16 cellular contexts compared by ENCODE assay signal in genomic region chr17:50693041-50693682, GRCh38. TPM values are rescaled to one million over a fixed set of nuclear protein-coding genes. Genes with fewer than 3 reads are reported as not detected.
DNase-seq lines count a peak whose midpoint lies in the region; ATAC-seq and TF ChIP-seq lines count a peak whose summit lies in the region.
"Had no signal": no experiment of that assay in that cellular context is flagged by ENCODE, and none has a peak within 500 bp of the region (broad histone marks: within the 10 kb centered on the region; RNA-seq: fewer than 3 reads in every experiment).

No MANE protein-coding gene starts in this region.

- H3K9me3 ChIP-seq in fibroblast of lung (ENCODE audit: control insufficient read depth, insufficient read depth, low read depth, low read length) (no peaks in the 10 kb centered on the region), osteoblast (ENCODE audit: low read depth, low read length) (no peaks in the 10 kb centered on the region)

- H3K36me3 ChIP-seq in fibroblast of lung (ENCODE audit: control insufficient read depth, insufficient read depth, low read length) (peaks cover 10% of the 10 kb centered on the region), osteoblast (ENCODE audit: insufficient read depth, low read length) (peaks cover 41% of the 10 kb centered on the region)

- DNase-seq in COLO668 (lab: John Stamatoyannopoulos, UW; ENCODE audit: unreplicated experiment) (peak; percentile 62), RWPE1 (ENCODE audit: low spot score) (no peak), fibroblast of lung (ENCODE audit: low read depth in 2 of 2) (peak; percentile 41 to 56), osteoblast (ENCODE audit: insufficient read length, low spot score, missing footprints) (peak; percentile 81), NCI-H748 (lab: John Stamatoyannopoulos, UW; ENCODE audit: unreplicated experiment) (no peak), NCI-H2107 (lab: John Stamatoyannopoulos, UW) (no peak), retina (no peak)
- DNase-seq: activated CD4-positive, alpha-beta T cell treated with anti-CD3 and anti-CD28 coated beads for 1 hour; activated T-cell treated with anti-CD3 and anti-CD28 coated beads, Interleukin-2, amount 50 U/mL, for 48 hours; AML-193; GDM1; MM.1S; NCI-H446; substantia nigra had no signal

- H4K20me1 ChIP-seq in fibroblast of lung (ENCODE audit: control insufficient read depth, extremely low read depth, insufficient read depth, low read length), result no peaks in the 10 kb centered on the region
- H4K20me1 ChIP-seq in osteoblast (ENCODE audit: insufficient read depth, low read length), result peaks cover 3% of the 10 kb centered on the region

- POLR2A ChIA-PET in RWPE1 (lab: Yijun Ruan, JAX; ENCODE audit: low non-redundant PET), result interaction anchor here (0.6 kb wide), 1 partner anchor 12 kb away, joined by 3 read pairs; no protein-coding TSS in a partner anchor

- H2AFZ ChIP-seq in fibroblast of lung (ENCODE audit: low read length) (no peak overlapping the region), osteoblast (ENCODE audit: low read length) (no peak overlapping the region)

- H3K27me3 ChIP-seq in fibroblast of lung (ENCODE audit: control insufficient read depth, insufficient read depth, low read length) (no peaks in the 10 kb centered on the region), osteoblast (ENCODE audit: insufficient read depth, low read length) (no peaks in the 10 kb centered on the region)

- no peak for ATAC-seq in HG03457 (IDR thresholded peaks at IDR 0.05; ENCODE audit: unreplicated experiment)

- H3K4me1 ChIP-seq in fibroblast of lung (ENCODE audit: control insufficient read depth, extremely low read depth, insufficient read depth, low read length) (peaks cover 38% of the 10 kb centered on the region), osteoblast (ENCODE audit: insufficient read depth, low read length) (peaks cover 47% of the 10 kb centered on the region)

- CTCF ChIA-PET in RWPE1 (lab: Yijun Ruan, JAX), result interaction anchor here (0.6 to 2.9 kb wide), 4 partner anchors 62 to 209 kb away, joined by 3 to 21 read pairs (median 3); no protein-coding TSS in a partner anchor

- H3K4me3 ChIP-seq in fibroblast of lung (replicated peaks in 1 of 4; ENCODE audit: control extremely low read depth in 1 of 4, insufficient read depth in 1 of 4, low read depth in 3 of 4, low read length in 4 of 4) (no peak overlapping the region), osteoblast (ENCODE audit: insufficient read depth, low read length) (no peak overlapping the region)

- H3K9ac ChIP-seq in fibroblast of lung (ENCODE audit: insufficient read depth, low read length), result no peak overlapping the region

- peak overlapping the region; percentile 54 for H3K27ac ChIP-seq in RWPE1
- peak overlapping the region; percentile 16 for H3K27ac ChIP-seq in fibroblast of lung (ENCODE audit: insufficient read depth, low read length)
- peak overlapping the region; percentile 27 for H3K27ac ChIP-seq in osteoblast (ENCODE audit: low read depth, low read length)

- H3K4me2 ChIP-seq in fibroblast of lung (ENCODE audit: extremely low read depth, insufficient read depth, low read length) (peak overlapping the region; percentile 55), osteoblast (ENCODE audit: insufficient read depth, low read length) (peak overlapping the region; percentile 33)

- TF ChIP-seq CTCF in RWPE1 (conservative IDR thresholded peaks at IDR 0.05; ENCODE audit: low read depth) (no peak), fibroblast of lung (conservative IDR thresholded peaks at IDR 0.05 in 1 of 2, IDR thresholded peaks at IDR 0.05 in 1 of 2; ENCODE audit: low read depth in 1 of 2, low read length in 2 of 2) (no peak), osteoblast (IDR thresholded peaks at IDR 0.05; ENCODE audit: extremely low read depth, low read depth, low read length) (no peak)

- H3K79me2 ChIP-seq in fibroblast of lung (ENCODE audit: control insufficient read depth, insufficient read depth, low read length) (no peaks in the 10 kb centered on the region), osteoblast (ENCODE audit: insufficient read depth, low read length) (no peaks in the 10 kb centered on the region)

RNA-seq across cellular contexts. Expression of gene ANKRD40, which starts 14.6 kb away (rescaled TPM):
- total RNA-seq in fibroblast of lung (34.4 and 34.5 TPM in 2 replicates), osteoblast (41.5 and 42.7 TPM in 2 replicates)
- polyA plus RNA-seq in fibroblast of lung, result 59.9 and 65.9 TPM in 2 replicates
- polyA plus RNA-seq in fibroblast of lung (2012), result 28.3 and 30.4 TPM in 2 replicates
- polyA minus RNA-seq in fibroblast of lung (ENCODE audit: low replicate concordance), result 13.9 and 16.7 TPM in 2 replicates

RNA-seq across cellular contexts. Expression of gene LUC7L3, which starts 26.2 kb away (rescaled TPM):
- total RNA-seq in fibroblast of lung (23.9 and 35.2 TPM in 2 replicates), osteoblast (25.6 and 34.7 TPM in 2 replicates)
- 45.2 and 56.5 TPM in 2 replicates for polyA plus RNA-seq in fibroblast of lung
- polyA plus RNA-seq in fibroblast of lung (2012), result 57.3 and 61.3 TPM in 2 replicates
- polyA minus RNA-seq in fibroblast of lung (ENCODE audit: low replicate concordance), result 4.3 and 26.2 TPM in 2 replicates

RNA-seq across cellular contexts. Expression of gene ABCC3, which starts 58.5 kb away (rescaled TPM):
- total RNA-seq in fibroblast of lung (20.0 and 34.8 TPM in 2 replicates), osteoblast (12.4 and 28.6 TPM in 2 replicates)
- polyA plus RNA-seq in fibroblast of lung, result 11.5 and 11.9 TPM in 2 replicates
- 13.8 and 14.8 TPM in 2 replicates for polyA plus RNA-seq in fibroblast of lung (2012)
- polyA minus RNA-seq in fibroblast of lung (ENCODE audit: low replicate concordance), result 35.8 and 62.2 TPM in 2 replicates
- total RNA-seq: SK-MEL-5 had no signal

Comparison
In these comparisons a context has a peak if more than half of its experiments do, and no peak if none do; other contexts are left out.
1. DNase-seq: peak in COLO668 (single experiment), fibroblast of lung (2 of 2) and osteoblast (single experiment); none in RWPE1 (single experiment), NCI-H748 (single experiment), NCI-H2107 (single experiment) and retina (single experiment).
2. Peak in every context shown above with its lines, with median percentiles within 50 percentile points of each other: H3K27ac ChIP-seq.